Comparison of ENCODE assay signal across 28 cellular contexts in genomic region chr2:16175247-16175825, GRCh38.
"Had no signal": no experiment of that assay in that cellular context is flagged by ENCODE, and none has a peak within 500 bp of the region (broad histone marks: within the 10 kb centered on the region; RNA-seq: fewer than 3 reads in every experiment).

No MANE protein-coding gene starts in this region.

- H3K4me2 ChIP-seq: neural progenitor cell, smooth muscle cell had no signal

- H3K27me3 ChIP-seq: esophagus squamous epithelium, left lung, neural progenitor cell, right atrium auricular region, suprapubic skin, transverse colon had no signal

- H3K27ac ChIP-seq: coronary artery, esophagus squamous epithelium, heart right ventricle, left lung, neural progenitor cell, prostate gland, right atrium auricular region, suprapubic skin, transverse colon had no signal

- H3K4me1 ChIP-seq: esophagus squamous epithelium, left lung, neural progenitor cell, right atrium auricular region, suprapubic skin had no signal

- ATAC-seq: heart right ventricle; left cardiac atrium; left lung; naive thymus-derived CD4-positive, alpha-beta T cell; sciatic nerve; stimulated activated naive CD8-positive, alpha-beta T cell treated with anti-CD3 and anti-CD28 coated beads, Interleukin-15, amount 100 ng/mL, for 72 hours had no signal

- DNase-seq: dermis blood vessel endothelial cell; effector memory CD4-positive, alpha-beta T cell; erythroblast; esophagus squamous epithelium; foreskin melanocyte; glutamatergic neuron; heart right ventricle; hippocampal formation; left cardiac atrium; left lung; mesenchymal stem cell; midbrain; naive thymus-derived CD4-positive, alpha-beta T cell; nucleus accumbens; stimulated activated CD4-positive, alpha-beta T cell treated with anti-CD3 and anti-CD28 coated beads, Interleukin-12 subunit alpha, Interleukin-12 subunit beta, amount 100 ng/mL, for 4 hours; stimulated activated CD4-positive, alpha-beta T cell treated with anti-CD3 and anti-CD28 coated beads, Interleukin-1b, Interleukin-23, amount 100 ng/mL, for 48 hours; stimulated activated CD4-positive, alpha-beta T cell treated with anti-CD3 and anti-CD28 coated beads, Interleukin-4, amount 100 ng/mL, for 1 hour; stimulated activated CD8-positive, alpha-beta memory T cell treated with anti-CD3 and anti-CD28 coated beads, Interleukin-4, amount 100 ng/mL, for 48 hours; stimulated activated naive CD4-positive, alpha-beta T cell; stimulated activated naive CD8-positive, alpha-beta T cell treated with anti-CD3 and anti-CD28 coated beads, Interleukin-15, amount 100 ng/mL, for 72 hours; transverse colon had no signal

- H3K9me3 ChIP-seq: esophagus squamous epithelium, heart right ventricle, left lung, prostate gland, right atrium auricular region, suprapubic skin, transverse colon had no signal

- H3K4me3 ChIP-seq: coronary artery, esophagus squamous epithelium, heart right ventricle, left lung, neural progenitor cell, prostate gland, right atrium auricular region, smooth muscle cell, suprapubic skin, transverse colon had no signal

- H2AFZ ChIP-seq: neural progenitor cell had no signal

- H3K9ac ChIP-seq: neural progenitor cell had no signal

- H3K36me3 ChIP-seq: esophagus squamous epithelium, heart right ventricle, left lung, neural progenitor cell, prostate gland, right atrium auricular region, suprapubic skin, transverse colon had no signal
